In the genomic region with DNA sequence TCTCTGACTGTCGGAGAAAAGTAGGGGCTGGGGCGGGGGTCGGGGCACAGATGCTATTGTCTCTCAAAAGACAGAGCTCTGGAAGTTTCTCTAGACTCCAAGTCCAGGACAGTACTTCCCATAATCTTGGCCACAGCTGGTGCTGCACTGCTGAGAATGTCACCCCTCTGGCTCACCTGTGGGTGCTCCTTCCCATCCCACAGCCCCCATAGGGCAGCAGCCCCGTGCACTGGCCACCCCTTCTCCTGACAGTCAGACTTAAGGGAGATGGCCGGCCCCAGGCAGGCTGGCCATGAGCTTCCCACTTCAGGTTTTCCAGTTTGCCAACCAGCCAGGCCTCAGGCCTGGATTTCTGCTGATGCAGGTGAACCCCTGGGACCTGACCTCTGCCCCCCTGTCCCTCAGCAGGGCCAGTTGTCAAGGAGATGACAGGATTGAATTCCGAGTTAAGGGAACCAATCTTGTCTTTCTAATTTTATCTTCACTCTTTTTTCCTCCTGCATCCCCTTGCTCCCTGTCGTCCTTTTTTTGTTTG, we compare ENCODE assay signal across 26 cellular contexts.
"Had no signal": no experiment of that assay in that cellular context is flagged by ENCODE, and none has a peak within 500 bp of the region (broad histone marks: within the 10 kb centered on the region; RNA-seq: fewer than 3 reads in every experiment).

No MANE protein-coding gene starts in this region.

- H3K4me1 Mint-ChIP-seq: mesothelial cell of epicardium; naive B cell; natural killer cell; stimulated activated memory B cell treated with anti-CD40 and anti-IgM and Interleukin-4, amounts not matched to agents 10 μg/mL and 1 μg/mL and 100 μg/mL, for 72 hours; stimulated activated naive CD8-positive, alpha-beta T cell treated with anti-CD3 and anti-CD28 coated beads, Interleukin-15, amount 100 ng/mL, for 72 hours had no signal

- H3K27ac Mint-ChIP-seq: mesothelial cell of epicardium; naive B cell; natural killer cell; progenitor cell of endocrine pancreas; stimulated activated memory B cell treated with anti-CD40 and anti-IgM and Interleukin-4, amounts not matched to agents 10 μg/mL and 1 μg/mL and 100 μg/mL, for 72 hours; stimulated activated naive CD8-positive, alpha-beta T cell treated with anti-CD3 and anti-CD28 coated beads, Interleukin-15, amount 100 ng/mL, for 72 hours; type B pancreatic cell had no signal

- H3K27ac ChIP-seq: heart right ventricle, hepatocyte, left ventricle myocardium inferior, neutrophil, right atrium auricular region, right lobe of liver, tibial nerve, uterus had no signal

- ATAC-seq: heart right ventricle; natural killer cell; right lobe of liver; stimulated activated memory B cell treated with anti-CD40 and anti-IgM and Interleukin-4, amounts not matched to agents 10 μg/mL and 1 μg/mL and 100 μg/mL, for 72 hours; stimulated activated naive CD8-positive, alpha-beta T cell treated with anti-CD3 and anti-CD28 coated beads, Interleukin-15, amount 100 ng/mL, for 72 hours had no signal

- H3K27me3 Mint-ChIP-seq: progenitor cell of endocrine pancreas had no signal

- H3K36me3 Mint-ChIP-seq: mesothelial cell of epicardium; naive B cell; natural killer cell; stimulated activated memory B cell treated with anti-CD40 and anti-IgM and Interleukin-4, amounts not matched to agents 10 μg/mL and 1 μg/mL and 100 μg/mL, for 72 hours; type B pancreatic cell had no signal

- H3K4me3 Mint-ChIP-seq: mesothelial cell of epicardium; naive B cell; natural killer cell; stimulated activated memory B cell treated with anti-CD40 and anti-IgM and Interleukin-4, amounts not matched to agents 10 μg/mL and 1 μg/mL and 100 μg/mL, for 72 hours; stimulated activated naive CD8-positive, alpha-beta T cell treated with anti-CD3 and anti-CD28 coated beads, Interleukin-15, amount 100 ng/mL, for 72 hours; type B pancreatic cell had no signal

- H3K4me1 ChIP-seq: heart right ventricle, right atrium auricular region, right lobe of liver, uterus had no signal

- DNase-seq: heart right ventricle; islet precursor cell; left ventricle myocardium inferior; mesendoderm; naive B cell; natural killer cell; occipital lobe; right lobe of liver; stimulated activated CD4-positive, alpha-beta T cell treated with anti-CD3 and anti-CD28 coated beads, Interleukin-1b, Interleukin-23, amount 100 ng/mL, for 48 hours; stimulated activated CD4-positive, alpha-beta T cell treated with anti-CD3 and anti-CD28 coated beads, Interleukin-2, amount 100 ng/mL, for 48 hours; stimulated activated CD4-positive, alpha-beta T cell treated with anti-CD3 and anti-CD28 coated beads, Interleukin-4, amount 100 ng/mL, for 4 hours; stimulated activated CD8-positive, alpha-beta memory T cell treated with anti-CD3 and anti-CD28 coated beads, Interleukin-4, amount 100 ng/mL, for 48 hours; stimulated activated naive CD4-positive, alpha-beta T cell treated with Interleukin-2 at 50 U/mL for 16 hours; stimulated activated naive CD8-positive, alpha-beta T cell treated with anti-CD3 and anti-CD28 coated beads, Interleukin-15, amount 100 ng/mL, for 72 hours; substantia nigra; uterus had no signal

- H3K27me3 ChIP-seq: right atrium auricular region, right lobe of liver, uterus had no signal

- H3K4me2 ChIP-seq: hepatocyte, smooth muscle cell had no signal

- H3K9me3 ChIP-seq: heart right ventricle, left ventricle myocardium inferior, neutrophil, right atrium auricular region, right lobe of liver, uterus had no signal

- H3K9me3 Mint-ChIP-seq: mesothelial cell of epicardium; natural killer cell; stimulated activated memory B cell treated with anti-CD40 and anti-IgM and Interleukin-4, amounts not matched to agents 10 μg/mL and 1 μg/mL and 100 μg/mL, for 72 hours; type B pancreatic cell had no signal

- H3K79me2 ChIP-seq: hepatocyte had no signal

- H3K36me3 ChIP-seq: heart right ventricle, left ventricle myocardium inferior, neutrophil, right atrium auricular region, right lobe of liver, tibial nerve, uterus had no signal

- H2AFZ ChIP-seq: hepatocyte had no signal

- H3K4me3 ChIP-seq: heart right ventricle, hepatocyte, left ventricle myocardium inferior, lung, right atrium auricular region, right lobe of liver, smooth muscle cell, tibial nerve, uterus had no signal
